ENCODE assay signal across 1 cellular context in genomic region chr2:74813201-74813600, GRCh38.
TF ChIP-seq lines count a peak whose summit lies in the region.

No MANE protein-coding gene starts in this region.

TF ChIP-seq in K562, 482 proteins besides CTCF, POLR2A, EP300 and RAD21:
- TF ChIP-seq EWSR1 (IDR thresholded peaks at IDR 0.05; ENCODE audit: borderline replicate concordance, low read depth, partially characterized antibody) (no peak), IFI16 (CRISPR knock-in tag; IDR thresholded peaks at IDR 0.05) (no peak), MBD1 (CRISPR knock-in tag; IDR thresholded peaks at IDR 0.05) (no peak), FOXO4 (CRISPR knock-in tag; IDR thresholded peaks at IDR 0.05) (no peak), RNF219 (CRISPR knock-in tag; IDR thresholded peaks at IDR 0.05) (no peak), TSC22D4 (tag; IDR thresholded peaks at IDR 0.05) (no peak), ZNF76 (CRISPR knock-in tag; IDR thresholded peaks at IDR 0.05; ENCODE audit: borderline replicate concordance) (no peak)
